In genomic region chr1:9539165-9539828, GRCh38 we compare ENCODE assay signal across 1 cellular context.
TF ChIP-seq lines count a peak whose summit lies in the region.

A gene with protein sequence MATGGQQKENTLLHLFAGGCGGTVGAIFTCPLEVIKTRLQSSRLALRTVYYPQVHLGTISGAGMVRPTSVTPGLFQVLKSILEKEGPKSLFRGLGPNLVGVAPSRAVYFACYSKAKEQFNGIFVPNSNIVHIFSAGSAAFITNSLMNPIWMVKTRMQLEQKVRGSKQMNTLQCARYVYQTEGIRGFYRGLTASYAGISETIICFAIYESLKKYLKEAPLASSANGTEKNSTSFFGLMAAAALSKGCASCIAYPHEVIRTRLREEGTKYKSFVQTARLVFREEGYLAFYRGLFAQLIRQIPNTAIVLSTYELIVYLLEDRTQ (plus strand): TSS chr1:9539465. CDS start chr1:9539692, 227 bp downstream.

TF ChIP-seq in GM12878, 131 proteins besides CTCF, POLR2A, EP300 and RAD21 (continued from another document and continues in another):
- TF ChIP-seq CEBPZ (IDR thresholded peaks at IDR 0.05; ENCODE audit: low read depth, low read length) (no peak), BRCA1 (IDR thresholded peaks at IDR 0.05; ENCODE audit: low read depth, low read length) (peak; percentile 55; the same call in 1 of the 2 replicates), EGR1 (IDR thresholded peaks at IDR 0.05; ENCODE audit: borderline replicate concordance in 1 of 2, low read depth in 2 of 2, low read length in 2 of 2) (peak in 1 of 2 experiments; percentile 6; a peak in 1 of 3 replicates), SUPT20H (IDR thresholded peaks at IDR 0.05; ENCODE audit: borderline replicate concordance, control insufficient read depth, low read depth, low read length) (no peak), ESRRA (IDR thresholded peaks at IDR 0.05; ENCODE audit: low read length) (no peak), SMAD1 (IDR thresholded peaks at IDR 0.05; ENCODE audit: low read depth, partially characterized antibody) (no peak), STAT1 (conservative IDR thresholded peaks at IDR 0.05) (no peak), NR2F1 (conservative IDR thresholded peaks at IDR 0.05) (peak; percentile 72), SMC3 (IDR thresholded peaks at IDR 0.05; ENCODE audit: borderline replicate concordance, low read length) (no peak), ZNF592 (IDR thresholded peaks at IDR 0.05) (no peak), RB1 (IDR thresholded peaks at IDR 0.05; ENCODE audit: borderline replicate concordance) (0 out of 2 replicates have a peak, but pooled peaks have one; percentile 69), USF2 (IDR thresholded peaks at IDR 0.05; ENCODE audit: borderline replicate concordance, low read depth, low read length) (peak; percentile 72), MEF2A (IDR thresholded peaks at IDR 0.05; ENCODE audit: insufficient read depth, low read depth, low read length) (no peak), POU2F2 (IDR thresholded peaks at IDR 0.05; ENCODE audit: borderline replicate concordance, low read depth, low read length) (peak; percentile 70; the same call in 2 of the 3 replicates), NRF1 (conservative IDR thresholded peaks at IDR 0.05; ENCODE audit: low read depth, low read length) (peak; percentile 40; the same call in 1 of the 2 replicates), RBBP5 (conservative IDR thresholded peaks at IDR 0.05) (no peak), JUNB (IDR thresholded peaks at IDR 0.05) (no peak), CREB1 (IDR thresholded peaks at IDR 0.05; ENCODE audit: low read depth) (peak; percentile 96), SUZ12 (IDR thresholded peaks at IDR 0.05; ENCODE audit: unreplicated experiment) (no peak), PML (IDR thresholded peaks at IDR 0.05; ENCODE audit: low read length) (no peak), SKIL (IDR thresholded peaks at IDR 0.05; ENCODE audit: low read depth, poor library complexity, severe bottlenecking) (no peak), KAT2A (conservative IDR thresholded peaks at IDR 0.05; ENCODE audit: control insufficient read depth, low read depth, low read length) (no peak), HSF1 (IDR thresholded peaks at IDR 0.05; ENCODE audit: low read depth, low read length) (no peak), MTA2 (IDR thresholded peaks at IDR 0.05; ENCODE audit: low read depth) (no peak), BACH1 (IDR thresholded peaks at IDR 0.05; ENCODE audit: borderline replicate concordance) (peak; percentile 78; the same call in 1 of the 2 replicates), JUND (IDR thresholded peaks at IDR 0.05; ENCODE audit: low read depth, low read length) (no peak), SMAD5 (IDR thresholded peaks at IDR 0.05; ENCODE audit: low read depth) (no peak; the same call in 1 of the 2 replicates), TBL1XR1 (IDR thresholded peaks at IDR 0.05; ENCODE audit: low read depth, low read length) (no peak), HDAC6 (IDR thresholded peaks at IDR 0.05; ENCODE audit: unreplicated experiment) (peak; percentile 75), SP1 (IDR thresholded peaks at IDR 0.05; ENCODE audit: low read depth, low read length) (peak; percentile 87), CEBPB (IDR thresholded peaks at IDR 0.05; ENCODE audit: borderline replicate concordance in 1 of 2, low read depth in 2 of 2, low read length in 2 of 2) (no peak; a peak in 1 of 4 replicates), ZNF217 (IDR thresholded peaks at IDR 0.05) (no peak), ATF2 (IDR thresholded peaks at IDR 0.05; ENCODE audit: low read length) (no peak)
- TF ChIP-seq, protein P1, sequence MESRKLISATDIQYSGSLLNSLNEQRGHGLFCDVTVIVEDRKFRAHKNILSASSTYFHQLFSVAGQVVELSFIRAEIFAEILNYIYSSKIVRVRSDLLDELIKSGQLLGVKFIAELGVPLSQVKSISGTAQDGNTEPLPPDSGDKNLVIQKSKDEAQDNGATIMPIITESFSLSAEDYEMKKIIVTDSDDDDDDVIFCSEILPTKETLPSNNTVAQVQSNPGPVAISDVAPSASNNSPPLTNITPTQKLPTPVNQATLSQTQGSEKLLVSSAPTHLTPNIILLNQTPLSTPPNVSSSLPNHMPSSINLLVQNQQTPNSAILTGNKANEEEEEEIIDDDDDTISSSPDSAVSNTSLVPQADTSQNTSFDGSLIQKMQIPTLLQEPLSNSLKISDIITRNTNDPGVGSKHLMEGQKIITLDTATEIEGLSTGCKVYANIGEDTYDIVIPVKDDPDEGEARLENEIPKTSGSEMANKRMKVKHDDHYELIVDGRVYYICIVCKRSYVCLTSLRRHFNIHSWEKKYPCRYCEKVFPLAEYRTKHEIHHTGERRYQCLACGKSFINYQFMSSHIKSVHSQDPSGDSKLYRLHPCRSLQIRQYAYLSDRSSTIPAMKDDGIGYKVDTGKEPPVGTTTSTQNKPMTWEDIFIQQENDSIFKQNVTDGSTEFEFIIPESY (IDR thresholded peaks at IDR 0.05), result no peak
- TF ChIP-seq, protein P2, sequence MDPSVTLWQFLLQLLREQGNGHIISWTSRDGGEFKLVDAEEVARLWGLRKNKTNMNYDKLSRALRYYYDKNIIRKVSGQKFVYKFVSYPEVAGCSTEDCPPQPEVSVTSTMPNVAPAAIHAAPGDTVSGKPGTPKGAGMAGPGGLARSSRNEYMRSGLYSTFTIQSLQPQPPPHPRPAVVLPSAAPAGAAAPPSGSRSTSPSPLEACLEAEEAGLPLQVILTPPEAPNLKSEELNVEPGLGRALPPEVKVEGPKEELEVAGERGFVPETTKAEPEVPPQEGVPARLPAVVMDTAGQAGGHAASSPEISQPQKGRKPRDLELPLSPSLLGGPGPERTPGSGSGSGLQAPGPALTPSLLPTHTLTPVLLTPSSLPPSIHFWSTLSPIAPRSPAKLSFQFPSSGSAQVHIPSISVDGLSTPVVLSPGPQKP (IDR thresholded peaks at IDR 0.05; ENCODE audit: low read depth, low read length), result no peak
